9 cellular contexts compared by ENCODE assay signal in the genomic region with DNA sequence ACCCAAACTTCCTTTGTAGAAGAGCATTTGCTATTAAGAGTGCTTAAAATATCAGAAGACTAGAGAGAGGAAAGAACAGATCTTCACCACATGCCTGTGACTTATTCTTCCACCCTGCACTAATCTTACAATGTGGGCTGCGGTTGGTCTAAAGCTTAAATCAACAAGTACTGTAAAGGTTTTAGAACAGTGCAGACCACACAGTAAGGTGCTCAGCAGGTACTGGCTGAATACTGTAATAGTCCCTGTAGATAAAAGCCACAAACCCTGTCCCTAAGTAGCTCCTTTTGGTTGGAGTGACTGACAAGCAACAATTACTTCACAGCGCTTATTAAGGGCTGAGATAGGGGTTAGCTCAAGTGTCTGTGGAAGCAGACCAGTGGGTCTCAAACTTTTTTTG. TPM values are rescaled to one million over a fixed set of nuclear protein-coding genes. Genes with fewer than 3 reads are reported as not detected.
A peak's percentile ranks its signal among the peaks of the same experiment; 100 is the strongest.
DNase-seq lines count a peak whose midpoint lies in the region; ATAC-seq and TF ChIP-seq lines count a peak whose summit lies in the region.
"Had no signal": no experiment of that assay in that cellular context is flagged by ENCODE, and none has a peak within 500 bp of the region (broad histone marks: within the 10 kb centered on the region; RNA-seq: fewer than 3 reads in every experiment).

No MANE protein-coding gene starts in this region.

- H3K27me3 ChIP-seq in cardiac muscle cell (no peaks in the 10 kb centered on the region), WERI-Rb-1 (ENCODE audit: insufficient read depth, low read depth, severe bottlenecking) (no peaks in the 10 kb centered on the region), iPS-15b (ENCODE audit: control insufficient read depth, insufficient read depth, low read length) (peaks cover 27% of the 10 kb centered on the region), thymus (ENCODE audit: control insufficient read depth, insufficient read depth) (no peaks in the 10 kb centered on the region), ascending aorta (no peaks in the 10 kb centered on the region)

- H3K4me3 ChIP-seq in cardiac muscle cell (peak overlapping the region; percentile 91), WERI-Rb-1 (ENCODE audit: low read depth, low read length) (peak overlapping the region; percentile 66; the same call in 1 of the 2 replicates), iPS-15b (ENCODE audit: low read depth, low read length) (peak overlapping the region; percentile 87), thymus (ENCODE audit: low read length) (peak overlapping the region; percentile 69), ascending aorta (peak overlapping the region in 1 of 2 donors; percentile 80)

- WGBS in thymus = 46% methylated on average over 2 of the region's 2 CpGs

- H3K9me3 ChIP-seq in cardiac muscle cell (ENCODE audit: low read depth) (no peaks in the 10 kb centered on the region), WERI-Rb-1 (ENCODE audit: severe bottlenecking) (no peaks in the 10 kb centered on the region), iPS-15b (ENCODE audit: control insufficient read depth, insufficient read depth, low read length) (no peaks in the 10 kb centered on the region), thymus (ENCODE audit: control insufficient read depth) (no peaks in the 10 kb centered on the region), ascending aorta (no peaks in the 10 kb centered on the region)

- H3K9ac ChIP-seq in iPS-15b (ENCODE audit: low read depth, low read length) = no peak overlapping the region

- H3K4me1 ChIP-seq in cardiac muscle cell (ENCODE audit: low read depth) (peaks cover 33% of the 10 kb centered on the region), iPS-15b (ENCODE audit: control insufficient read depth, insufficient read depth, low read length) (peaks cover 7% of the 10 kb centered on the region), thymus (ENCODE audit: control insufficient read depth, insufficient read depth, low read length) (no peaks in the 10 kb centered on the region), ascending aorta (peaks cover 0 to 20% of the 10 kb centered on the region in 2 donors)

- no peak for ATAC-seq in Right ventricle myocardium inferior
- ATAC-seq in HG02571 (IDR thresholded peaks at IDR 0.05; ENCODE audit: unreplicated experiment) = no peak

- intact Hi-C loops in Right ventricle myocardium inferior (cut with DNase I) (loop anchor here (2.0 to 5.0 kb wide), 3 partner anchors 36 to 62 kb away; partner anchors contain the start of genes LOC128125822 and PTP4A1), ascending aorta (cut with DNase I) (loop anchor here (2.0 kb wide), 1 partner anchor 36 kb away; no protein-coding TSS in a partner anchor)

- H3K36me3 ChIP-seq in cardiac muscle cell (no peaks in the 10 kb centered on the region), WERI-Rb-1 (peaks cover 7% of the 10 kb centered on the region), iPS-15b (ENCODE audit: control insufficient read depth, insufficient read depth, low read length) (no peaks in the 10 kb centered on the region), thymus (ENCODE audit: control insufficient read depth, insufficient read depth) (no peaks in the 10 kb centered on the region), ascending aorta (no peaks in the 10 kb centered on the region)

- H3K27ac ChIP-seq in cardiac muscle cell = peak overlapping the region; percentile 63
- no peak overlapping the region for H3K27ac ChIP-seq in WERI-Rb-1
- H3K27ac ChIP-seq in thymus (ENCODE audit: low read depth) = no peak overlapping the region
- H3K27ac ChIP-seq in ascending aorta = no peak overlapping the region

- DNase-seq in cardiac muscle cell (ENCODE audit: low read depth in 1 of 2, low spot score in 1 of 2) = peak in 1 of 2 donors; percentile 33
- no peak for DNase-seq in Right ventricle myocardium inferior (ENCODE audit: missing footprints)
- peak; percentile 14 for DNase-seq in WERI-Rb-1
- no peak for DNase-seq in ascending aorta (ENCODE audit: low spot score in 2 of 2)
- DNase-seq in DMS153 treated with DMSO at 0.1 percent for 48 hours (lab: John Stamatoyannopoulos, UW; ENCODE audit: unreplicated experiment) = no peak
- DNase-seq: activated CD8-positive, alpha-beta memory T cell treated with anti-CD3 and anti-CD28 coated beads, Interleukin-2, amount 50 U/mL, for 4 hours had no signal

- TF ChIP-seq CTCF in cardiac muscle cell (IDR thresholded peaks at IDR 0.05; ENCODE audit: low read depth, low read length) (no peak), WERI-Rb-1 (IDR thresholded peaks at IDR 0.05; ENCODE audit: low read depth, low read length) (no peak), ascending aorta (IDR thresholded peaks at IDR 0.05) (no peak)

RNA-seq across cellular contexts. Expression of gene PHF3, which starts 1.0 kb away (rescaled TPM):
- total RNA-seq in cardiac muscle cell (28.8 and 55.8 TPM in 2 replicates), Right ventricle myocardium inferior (33.4 TPM), ascending aorta (31.5 TPM)
- polyA plus RNA-seq in cardiac muscle cell (13.1 and 27.3 TPM in 2 replicates), thymus (18.5 TPM)
